In genomic region chr10:87913170-87913921, GRCh38 we compare ENCODE assay signal across 1 cellular context.
TF ChIP-seq lines count a peak whose summit lies in the region.

No MANE protein-coding gene starts in this region.

TF ChIP-seq in GM12878, 131 proteins besides CTCF, POLR2A, EP300 and RAD21:
- TF ChIP-seq IRF5 (IDR thresholded peaks at IDR 0.05; ENCODE audit: borderline replicate concordance) (no peak), BMI1 (IDR thresholded peaks at IDR 0.05; ENCODE audit: borderline replicate concordance) (no peak), CBX5 (IDR thresholded peaks at IDR 0.05; ENCODE audit: low read depth) (peak; percentile 21; the same call in 1 of the 2 replicates)
